ENCODE assay signal across 8 cellular contexts in the genomic region with DNA sequence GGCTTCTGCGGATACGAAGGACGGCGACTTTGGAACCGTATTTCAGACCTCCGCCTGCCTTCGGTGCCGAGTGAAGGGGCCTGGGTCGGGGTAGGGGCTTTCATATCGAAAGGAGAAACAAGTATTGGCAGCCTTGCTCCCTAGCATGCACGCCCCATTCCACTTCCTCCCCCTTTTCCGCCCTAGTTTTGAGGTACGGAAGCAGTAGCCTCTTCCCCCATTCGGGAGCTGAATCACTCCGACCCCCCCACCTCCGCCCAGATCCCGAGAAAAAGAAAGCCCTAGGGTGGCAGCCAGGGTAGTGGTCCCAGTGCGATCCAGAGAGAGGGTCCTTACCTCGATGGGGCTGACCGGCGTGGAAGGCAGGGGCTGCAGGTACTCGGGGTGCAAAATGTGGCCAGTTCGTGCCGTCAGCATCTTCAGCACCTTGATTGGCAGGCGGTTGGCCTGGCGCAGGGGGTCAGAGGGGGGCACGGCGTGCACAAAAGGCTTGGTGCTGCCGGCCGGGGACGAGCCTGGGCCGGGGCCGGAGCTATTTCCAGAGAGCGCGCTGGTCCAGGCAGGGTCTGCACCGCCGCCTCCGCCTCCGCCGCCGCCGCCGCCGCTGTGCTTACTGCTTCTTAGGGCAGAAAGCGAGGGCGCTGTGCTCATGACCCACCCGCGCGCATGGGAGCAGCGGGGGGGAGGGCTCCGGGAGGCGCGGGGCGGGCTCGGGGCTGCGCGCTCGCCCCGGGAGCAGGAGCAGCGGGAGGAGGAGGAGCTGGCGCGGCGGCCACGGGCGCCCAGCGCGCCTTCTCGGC. TPM values are rescaled to one million over a fixed set of nuclear protein-coding genes. Genes with fewer than 3 reads are reported as not detected.
DNase-seq lines count a peak whose midpoint lies in the region; ATAC-seq and TF ChIP-seq lines count a peak whose summit lies in the region.

No MANE protein-coding gene starts in this region.

- peak; percentile 35 for DNase-seq in A172 (ENCODE audit: low spot score)
- DNase-seq in GDM1 (lab: John Stamatoyannopoulos, UW), result peak; percentile 21
- DNase-seq in RWPE1 (ENCODE audit: low spot score), result peak; percentile 58
- peak; percentile 55 for DNase-seq in ecto neural progenitor cell (ENCODE audit: low spot score)
- DNase-seq in type B pancreatic cell (ENCODE audit: extremely low spot score, unreplicated experiment), result peak; percentile 80
- DNase-seq in NCI-H446 treated with DMSO at 0.1 percent for 48 hours (lab: John Stamatoyannopoulos, UW), result no peak

- CTCF ChIA-PET in RWPE1 (lab: Yijun Ruan, JAX), result interaction anchor here (0.6 to 1.9 kb wide), 9 partner anchors 7 to 1147 kb away, joined by 3 to 7 read pairs (median 4); no protein-coding TSS in a partner anchor

- peaks cover 10% of the 10 kb centered on the region for H3K4me1 Mint-ChIP-seq in type B pancreatic cell (ENCODE audit: unreplicated experiment)

- H3K9me3 Mint-ChIP-seq in type B pancreatic cell, result no peaks in the 10 kb centered on the region

- peaks cover 17% of the 10 kb centered on the region for H3K27me3 Mint-ChIP-seq in type B pancreatic cell

- H3K27ac ChIP-seq in RWPE1 (peak overlapping the region; percentile 97), mesodermal cell (ENCODE audit: low read depth, low read length, severe bottlenecking) (peak overlapping the region; percentile 94)

- peak overlapping the region; percentile 85 for H3K4me3 ChIP-seq in mesodermal cell (ENCODE audit: extremely low read depth, insufficient read depth, low read length, poor library complexity, severe bottlenecking)

- H3K36me3 Mint-ChIP-seq in type B pancreatic cell, result peaks cover 14% of the 10 kb centered on the region

- no peaks in the 10 kb centered on the region for H3K9me3 ChIP-seq in mesodermal cell (ENCODE audit: control insufficient read depth, low read length)

- WGBS in mesodermal cell (ENCODE audit: insufficient coverage in 2 of 2), 2 experiments, result 0% methylated on average over 28 to 55 of the region's 68 CpGs

- H3K4me1 ChIP-seq in mesodermal cell (ENCODE audit: control insufficient read depth, insufficient read depth, low read length, poor library complexity, severe bottlenecking), result peaks cover 28% of the 10 kb centered on the region

- POLR2A ChIA-PET in RWPE1 (lab: Yijun Ruan, JAX; ENCODE audit: low non-redundant PET), result interaction anchor here (0.5 to 2.3 kb wide), 8 partner anchors 9 to 581 kb away, joined by 3 to 5 read pairs (median 4); no protein-coding TSS in a partner anchor

- TF ChIP-seq CTCF in RWPE1 (conservative IDR thresholded peaks at IDR 0.05; ENCODE audit: low read depth) (no peak), type B pancreatic cell (conservative IDR thresholded peaks at IDR 0.05) (no peak)

- peak; percentile 13 for ATAC-seq in HG02973 (IDR thresholded peaks at IDR 0.05; ENCODE audit: unreplicated experiment)

- peaks cover 10% of the 10 kb centered on the region for H3K36me3 ChIP-seq in mesodermal cell (ENCODE audit: control insufficient read depth, insufficient read depth, low read length)

- H3K27ac Mint-ChIP-seq in type B pancreatic cell, result peak overlapping the region; percentile 95

- peak overlapping the region; percentile 98 for H3K4me3 Mint-ChIP-seq in type B pancreatic cell

RNA-seq across cellular contexts. Expression of a gene that starts 0.6 kb away (rescaled TPM):
- total RNA-seq in A172 (2014; rRNA removed; shearing (Covaris generic)), result 8.8 and 10.6 TPM in 2 replicates
- 35.4 TPM for polyA plus RNA-seq in mesodermal cell (2013, experiment 1 of 2)
- polyA plus RNA-seq in mesodermal cell (2013, experiment 2 of 2), result 35.7 TPM
- 86.7 and 88.4 TPM in 2 replicates for total RNA-seq in type B pancreatic cell (ENCODE audit: low replicate concordance)

RNA-seq across cellular contexts. Expression of a gene that starts 30.5 kb away (rescaled TPM):
- 0.07 TPM in 1 of 2 replicates, not detected in the other for total RNA-seq in A172 (2014; rRNA removed; shearing (Covaris generic))
- 1.4 TPM for polyA plus RNA-seq in mesodermal cell (2013, experiment 1 of 2)
- polyA plus RNA-seq in mesodermal cell (2013, experiment 2 of 2), result 2.9 TPM
- 0.62 and 2.0 TPM in 2 replicates for total RNA-seq in type B pancreatic cell (ENCODE audit: low replicate concordance)
